In the genomic region with DNA sequence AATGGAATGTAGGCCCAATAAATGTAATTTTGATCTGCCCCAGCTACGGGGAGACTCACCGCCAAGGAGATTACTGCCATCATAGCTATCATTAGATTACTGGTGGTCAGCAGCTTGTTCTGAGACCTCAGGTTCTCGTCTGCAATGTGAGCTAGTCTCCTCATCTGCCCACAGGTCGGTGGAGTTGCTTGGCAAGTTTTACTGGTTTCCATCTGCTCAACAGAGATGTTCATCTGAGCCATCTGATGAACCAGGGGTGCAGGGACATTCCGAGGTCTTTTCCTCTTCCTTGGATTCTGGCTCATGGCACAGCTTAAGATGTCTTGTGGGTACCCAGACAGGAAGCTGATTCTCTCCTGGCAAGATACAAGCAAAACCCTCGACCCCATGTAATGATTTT, we compare ENCODE assay signal across 11 cellular contexts. TPM values are rescaled to one million over a fixed set of nuclear protein-coding genes. Genes with fewer than 3 reads are reported as not detected.
"Had no signal": no experiment of that assay in that cellular context is flagged by ENCODE, and none has a peak within 500 bp of the region (broad histone marks: within the 10 kb centered on the region; RNA-seq: fewer than 3 reads in every experiment).

No MANE protein-coding gene starts in this region.

RNA-seq across cellular contexts. Expression of a gene that starts 15.2 kb away (rescaled TPM):
- total RNA-seq: activated B cell treated with CpG ODN at 0.5 μM for 24 hours; activated CD8-positive, alpha-beta T cell treated with anti-CD3 and anti-CD28 coated beads for 36 hours; activated T-helper 17 cell treated with anti-CD3 and anti-CD28 coated beads, Interleukin-2, amount 50 U/mL, for 72 hours; astrocyte; bronchial epithelial cell; cardiac septum; cerebellum; esophagus muscularis mucosa; foreskin keratinocyte; gastrocnemius medialis; heart left ventricle had no signal
- polyA plus RNA-seq: foreskin keratinocyte, heart left ventricle had no signal
